ENCODE assay signal across 10 cellular contexts in the genomic region with DNA sequence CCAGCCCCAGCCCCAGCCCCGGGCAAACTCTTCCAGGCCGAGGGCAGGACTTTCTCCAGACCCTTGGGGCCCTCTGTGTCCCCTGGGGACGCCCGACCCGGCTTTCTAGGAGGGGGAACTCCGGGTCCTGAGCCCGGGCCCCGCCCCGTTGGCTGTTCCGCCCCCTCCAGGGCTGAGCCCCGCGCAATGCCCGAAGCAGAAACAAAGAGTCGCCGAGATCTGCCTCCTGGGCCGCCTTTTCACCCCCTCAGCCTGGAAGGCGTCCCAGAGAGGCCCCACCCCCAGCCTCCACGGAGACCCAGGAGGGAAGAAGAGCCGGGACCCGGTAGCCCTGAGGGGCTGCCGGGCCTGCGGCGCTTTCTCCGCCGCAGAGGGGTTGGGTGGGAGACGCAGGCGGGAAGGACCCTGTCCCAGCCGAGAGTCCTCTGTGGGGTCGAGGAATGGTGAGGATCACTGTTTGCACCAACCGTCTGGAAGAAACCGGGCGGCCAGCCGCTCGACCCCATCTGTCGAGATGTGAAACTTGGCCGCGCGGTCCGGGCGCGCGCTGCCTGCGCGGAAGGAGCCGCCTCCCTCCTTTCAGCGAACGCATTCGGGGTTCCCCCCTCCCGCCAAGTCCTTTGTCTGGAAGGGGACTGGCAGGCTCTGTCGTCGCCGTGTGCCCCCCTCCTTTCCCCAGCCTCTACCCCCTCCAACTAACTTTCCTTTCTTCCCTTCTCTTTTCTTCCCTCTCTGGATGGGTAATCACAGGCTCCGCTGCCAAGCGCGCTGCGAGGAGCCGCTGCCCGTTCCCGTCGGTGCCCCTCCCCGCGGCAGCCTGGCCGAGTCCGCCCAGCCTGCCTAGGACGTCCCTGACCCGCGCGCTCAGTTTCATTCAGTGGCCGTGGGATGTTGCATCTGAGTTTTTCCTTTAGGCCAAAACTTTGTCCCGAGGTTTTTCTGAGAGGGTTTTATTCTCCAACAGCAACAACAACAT. TPM values are rescaled to one million over a fixed set of nuclear protein-coding genes. Genes with fewer than 3 reads are reported as not detected.
DNase-seq lines count a peak whose midpoint lies in the region; ATAC-seq, FAIRE-seq and TF ChIP-seq lines count a peak whose summit lies in the region.
"Had no signal": no experiment of that assay in that cellular context is flagged by ENCODE, and none has a peak within 500 bp of the region (broad histone marks: within the 10 kb centered on the region; RNA-seq: fewer than 3 reads in every experiment).

No MANE protein-coding gene starts in this region.

- no peak overlapping the region for H2BK5ac ChIP-seq in H1 (ENCODE audit: low read depth, low read length)

- H3K79me1 ChIP-seq in H1 (ENCODE audit: low read depth, low read length) = no peaks in the 10 kb centered on the region

- intact Hi-C loops in Caco-2 (cut with micrococcal nuclease; ENCODE audit: unreplicated experiment) (no loop called here), CD14-positive monocyte (cut with micrococcal nuclease) (no loop called here)

- TF ChIP-seq EP300 in H1 (IDR thresholded peaks at IDR 0.05; ENCODE audit: borderline replicate concordance in 1 of 2, low read depth in 2 of 2, low read length in 2 of 2) = no peak

- H3K9me3 ChIP-seq in Caco-2 (no peaks in the 10 kb centered on the region), H1 (ENCODE audit: insufficient read depth in 2 of 2, low read depth in 1 of 2, low read length in 1 of 2) (no peaks in the 10 kb centered on the region), osteoblast (ENCODE audit: low read depth, low read length) (no peaks in the 10 kb centered on the region)

- H3K4me3 Mint-ChIP-seq in Caco-2 (ENCODE audit: unreplicated experiment) = peak overlapping the region; percentile 47
- peak overlapping the region in 1 of 2 donors; percentile 81 for H3K4me3 Mint-ChIP-seq in CD14-positive monocyte

- H2BK120ac ChIP-seq in H1 (replicated peaks; ENCODE audit: low read depth, low read length) = no peak overlapping the region

- no peak overlapping the region for H4K91ac ChIP-seq in H1 (replicated peaks; ENCODE audit: insufficient read length, low read length)

- peaks cover 7% of the 10 kb centered on the region for H3K36me3 Mint-ChIP-seq in Caco-2 (ENCODE audit: insufficient read depth, unreplicated experiment)
- peaks cover 0 to 4% of the 10 kb centered on the region in 2 donors for H3K36me3 Mint-ChIP-seq in CD14-positive monocyte

- no peak overlapping the region for H2BK20ac ChIP-seq in H1 (ENCODE audit: low read length)

- H3K27ac ChIP-seq in H1 (ENCODE audit: low read depth, low read length) (no peak overlapping the region), osteoblast (ENCODE audit: low read depth, low read length) (no peak overlapping the region)

- peak overlapping the region; percentile 53 to 70 for H3K4me2 ChIP-seq in H1 (ENCODE audit: insufficient read depth in 1 of 2, low read depth in 2 of 2, low read length in 2 of 2)
- no peak overlapping the region for H3K4me2 ChIP-seq in osteoblast (ENCODE audit: insufficient read depth, low read length)

- ATAC-seq in HG02759 (IDR thresholded peaks at IDR 0.05; ENCODE audit: unreplicated experiment) = peak; percentile 48

- WGBS in H1 (ENCODE audit: extremely low coverage in 1 of 2, insufficient coverage in 1 of 2, insufficient read length in 1 of 2, insufficient replicate concordance in 2 of 2, low coverage in 1 of 2, low lambda C conversion rate in 2 of 2, missing lambda C conversion rate in 1 of 2), 2 experiments = 1% methylated on average over 33 of the region's 70 CpGs; no CpG with 5 or more reads in 1 of the 2 experiments

- H3K27me3 ChIP-seq in Caco-2 (replicated peaks; ENCODE audit: control insufficient read depth, insufficient read depth, low read length) (no peaks in the 10 kb centered on the region), H1 (replicated peaks in 1 of 4; ENCODE audit: control insufficient read depth in 3 of 4, extremely low read depth in 1 of 4, insufficient read depth in 3 of 4, low read length in 3 of 4) (peaks cover 96 to 100% (median 99%) of the 10 kb centered on the region in 4 experiments), osteoblast (ENCODE audit: insufficient read depth, low read length) (peaks cover 99% of the 10 kb centered on the region)

- H3K4me1 Mint-ChIP-seq in Caco-2 (ENCODE audit: low read depth, unreplicated experiment) (peaks cover 6% of the 10 kb centered on the region), CD14-positive monocyte (peaks cover 8% of the 10 kb centered on the region)

- FAIRE-seq in H1 (lab: Jason Lieb, UNC) = no peak

- TF ChIP-seq RAD21 in H1 (IDR thresholded peaks at IDR 0.05 in 1 of 2, conservative IDR thresholded peaks at IDR 0.05 in 1 of 2; ENCODE audit: low read depth in 2 of 2, low read length in 2 of 2) = no peak

- H4K20me1 ChIP-seq in H1 (replicated peaks in 1 of 2; ENCODE audit: control insufficient read depth in 1 of 2, insufficient read depth in 2 of 2, low read length in 2 of 2) = peaks cover 17 to 31% of the 10 kb centered on the region in 2 experiments
- H4K20me1 ChIP-seq in osteoblast (ENCODE audit: insufficient read depth, low read length) = no peaks in the 10 kb centered on the region

- H3K27me3 Mint-ChIP-seq in Caco-2 (ENCODE audit: insufficient read depth, unreplicated experiment) (no peaks in the 10 kb centered on the region), CD14-positive monocyte (ENCODE audit: low read depth in 3 of 3) (peaks cover 97 to 99% (median 98%) of the 10 kb centered on the region in 3 donors)

- BruUV-seq in Caco-2 (replicated peaks; lab: Mats Ljungman, UMichigan) = no TSS peak

- no peak overlapping the region for H2BK15ac ChIP-seq in H1 (ENCODE audit: low read length)

- H2AFZ ChIP-seq in H1 (ENCODE audit: low read length) = no peak overlapping the region
- H2AFZ ChIP-seq in osteoblast (ENCODE audit: low read length) = no peak overlapping the region

- TF ChIP-seq POLR2A in H1 (IDR thresholded peaks at IDR 0.05; ENCODE audit: control extremely low read depth in 1 of 2, low read depth in 2 of 2, low read length in 2 of 2) = no peak

- H3K4me1 ChIP-seq in Caco-2 (peaks cover 12% of the 10 kb centered on the region; the same call in 1 of the 2 replicates), H1 (replicated peaks in 1 of 4; ENCODE audit: control insufficient read depth in 3 of 4, insufficient read depth in 4 of 4, low read length in 3 of 4) (peaks cover 5 to 31% (median 13%) of the 10 kb centered on the region in 4 experiments; a peak in 6 of 7 replicates), osteoblast (ENCODE audit: insufficient read depth, low read length) (no peaks in the 10 kb centered on the region)

- H3K9me3 Mint-ChIP-seq in Caco-2 (ENCODE audit: unreplicated experiment) = no peaks in the 10 kb centered on the region
- H3K9me3 Mint-ChIP-seq in CD14-positive monocyte = peaks cover 0 to 45% (median 18%) of the 10 kb centered on the region in 7 donors

- peaks cover 4% of the 10 kb centered on the region; the same call in 1 of the 2 replicates for H3K23me2 ChIP-seq in H1 (ENCODE audit: low read depth, low read length)

- no peak overlapping the region for H3K23ac ChIP-seq in H1 (ENCODE audit: insufficient read length)

- H3K27ac Mint-ChIP-seq in Caco-2 (ENCODE audit: unreplicated experiment) (no peak overlapping the region), CD14-positive monocyte (no peak overlapping the region)

- H3K14ac ChIP-seq in H1 (ENCODE audit: insufficient read length) = no peak overlapping the region

- H2BK12ac ChIP-seq in H1 (ENCODE audit: low read depth, low read length) = no peak overlapping the region

- H4K8ac ChIP-seq in H1 (ENCODE audit: extremely low read depth, insufficient read depth, low read length) = no peak overlapping the region

- H3K4me3 ChIP-seq in Caco-2 (ENCODE audit: low read depth, low read length) (peak overlapping the region; percentile 12), H1 (ENCODE audit: extremely low read depth in 1 of 4, insufficient read depth in 2 of 4, low read depth in 3 of 4, low read length in 4 of 4) (peak overlapping the region in 3 of 4 experiments; percentile 30 to 57 (median 34); a peak in 7 of 8 replicates), osteoblast (ENCODE audit: insufficient read depth, low read length) (no peak overlapping the region)

- DNase-seq in Caco-2 (no peak), H1 (ENCODE audit: low read depth in 1 of 2, low spot score in 2 of 2) (peak in 1 of 2 experiments; percentile 82), osteoblast (ENCODE audit: insufficient read length, low spot score, missing footprints) (peak; percentile 74), NCI-H187 treated with DMSO at 0.1 percent for 48 hours (lab: John Stamatoyannopoulos, UW) (no peak), NCI-H82 treated with DMSO at 0.1 percent for 48 hours (lab: John Stamatoyannopoulos, UW; ENCODE audit: unreplicated experiment) (no peak), CD14-positive monocyte (ENCODE audit: low spot score) (no peak)
- DNase-seq in stimulated activated CD4-positive, alpha-beta T cell treated with anti-CD3 and anti-CD28 coated beads, Interleukin-12 subunit alpha, Interleukin-12 subunit beta, amount 100 ng/mL, for 4 hours = no peak
- DNase-seq: stimulated activated CD4-positive, alpha-beta T cell treated with anti-CD3 and anti-CD28 coated beads, Interleukin-2, amount 100 ng/mL, for 48 hours; T-helper 2 cell had no signal

- H4K5ac ChIP-seq in H1 (ENCODE audit: insufficient read length, low read depth, low read length) = no peak overlapping the region

- CTCF ChIA-PET in Caco-2 (lab: Charles Lee) (no interaction called here), H1 (lab: Charles Lee; ENCODE audit: partially characterized antibody) (interaction anchor here (0.8 to 1.0 kb wide), 3 partner anchors 28 to 89 kb away, joined by 3 to 5 read pairs (median 3); no protein-coding TSS in a partner anchor)

- H3K36me3 ChIP-seq in Caco-2 (ENCODE audit: control insufficient read depth, insufficient read depth, low read length) = no peaks in the 10 kb centered on the region
- no peaks in the 10 kb centered on the region for H3K36me3 ChIP-seq in H1 (ENCODE audit: control insufficient read depth in 2 of 4, insufficient read depth in 4 of 4, low read length in 3 of 4)
- H3K36me3 ChIP-seq in osteoblast (ENCODE audit: insufficient read depth, low read length) = no peaks in the 10 kb centered on the region

- no peak overlapping the region for H2AK5ac ChIP-seq in H1 (ENCODE audit: low read depth, low read length)

- POLR2A ChIA-PET in Caco-2 (lab: Charles Lee) = no interaction called here
- POLR2A ChIA-PET in H1 (lab: Charles Lee; ENCODE audit: partially characterized antibody) = no interaction called here

- TF ChIP-seq CTCF in Caco-2 (IDR thresholded peaks at IDR 0.05; ENCODE audit: insufficient read depth in 1 of 2, low read depth in 1 of 2, low read length in 1 of 2, severe bottlenecking in 1 of 2, unreplicated experiment in 1 of 2) (no peak), H1 (IDR thresholded peaks at IDR 0.05; ENCODE audit: control extremely low read depth in 1 of 3, insufficient read depth in 1 of 3, low read depth in 1 of 3, low read length in 3 of 3) (no peak), osteoblast (IDR thresholded peaks at IDR 0.05; ENCODE audit: extremely low read depth, low read depth, low read length) (no peak), CD14-positive monocyte (IDR thresholded peaks at IDR 0.05) (no peak)

- no peak overlapping the region for H3K4ac ChIP-seq in H1 (replicated peaks; ENCODE audit: insufficient read length, low read depth, low read length)

- H3K79me2 ChIP-seq in H1 (ENCODE audit: control insufficient read depth in 1 of 2, insufficient read depth in 2 of 2, low read length in 2 of 2) (no peaks in the 10 kb centered on the region), osteoblast (ENCODE audit: insufficient read depth, low read length) (no peaks in the 10 kb centered on the region)

- no peak overlapping the region for H3K18ac ChIP-seq in H1 (ENCODE audit: extremely low read depth, low read length)

- no peak overlapping the region for H3K56ac ChIP-seq in H1 (replicated peaks; ENCODE audit: insufficient read length, low read depth, low read length)

- H3K9ac ChIP-seq in H1 (replicated peaks in 1 of 4; ENCODE audit: extremely low read depth in 1 of 4, low read depth in 3 of 4, low read length in 3 of 4) = no peak overlapping the region

RNA-seq across cellular contexts. Expression of a gene that starts 10.2 kb away (rescaled TPM):
- total RNA-seq in Caco-2 (2022) (1.1 and 1.5 TPM in 2 replicates), osteoblast (under 0.01 TPM in 1 of 2 replicates, not detected in the other)
- total RNA-seq in H1 (2021; fragmentation: NEBNext Ultra II Directional; extraction: Animal tissue kit (Norgen Biotek cat#: 25700)) = not detected in 2 replicates
- polyA plus RNA-seq in H1 (2011; rRNA removed) (0.03 TPM in 1 of 2 replicates, not detected in the other), CD14-positive monocyte (not detected)
- not detected for polyA plus RNA-seq in H1 (2011; cell fraction: cytosol; rRNA removed)
- polyA plus RNA-seq in H1 (2011; cell fraction: nucleus; rRNA removed) = not detected
- polyA plus RNA-seq in H1 (2012, experiment 1 of 2) = 0.04 TPM in 1 of 4 replicates, not detected in the others
- polyA plus RNA-seq in H1 (2012, experiment 2 of 2) = not detected
- not detected for polyA plus RNA-seq in H1 (2013, experiment 1 of 2)
- not detected for polyA plus RNA-seq in H1 (2013, experiment 2 of 2)
- polyA minus RNA-seq in H1 (2011; rRNA and poly(A)+ RNA removed) = not detected in 2 replicates
- polyA minus RNA-seq in H1 (2011; cell fraction: cytosol; rRNA and poly(A)+ RNA removed) = not detected
- polyA minus RNA-seq in H1 (2011; cell fraction: nucleus; rRNA and poly(A)+ RNA removed) = not detected
